Comparison of ENCODE assay signal across 5 cellular contexts in genomic region chr4:38304460-38304859, GRCh38.
A peak's percentile ranks its signal among the peaks of the same experiment; 100 is the strongest.
DNase-seq lines count a peak whose midpoint lies in the region; ATAC-seq and TF ChIP-seq lines count a peak whose summit lies in the region.
"Not testable (repeated sequence)": the region's sequence is repeated elsewhere in the genome, so short reads cannot be mapped to it uniquely, and the experiment has no call there.

No MANE protein-coding gene starts in this region.

- not testable (repeated sequence) for H3K4me1 ChIP-seq in esophagus muscularis mucosa

- not testable (repeated sequence) for TF ChIP-seq CTCF in dorsolateral prefrontal cortex (IDR thresholded peaks at IDR 0.05 in 54 of 56, conservative IDR thresholded peaks at IDR 0.05 in 2 of 56; ENCODE audit: low read depth in 1 of 56, partially characterized antibody in 56 of 56); esophagus muscularis mucosa (IDR thresholded peaks at IDR 0.05)

- not testable (repeated sequence) for TF ChIP-seq POLR2A in esophagus muscularis mucosa (IDR thresholded peaks at IDR 0.05; ENCODE audit: low read depth)

- peak overlapping the region; percentile 30 for H3K27ac Mint-ChIP-seq in activated naive CD8-positive, alpha-beta T cell treated with anti-CD3 and anti-CD28 coated beads, Interleukin-2, amount 10 ng/mL, durations not matched to agents 7 days and 5 days
- peak overlapping the region; percentile 13 for H3K27ac Mint-ChIP-seq in stimulated activated memory B cell treated with anti-CD40 and anti-IgM and Interleukin-4, amounts not matched to agents 10 μg/mL and 1 μg/mL and 100 μg/mL, for 72 hours

- peaks cover 21% of the 10 kb centered on the region for H3K4me1 Mint-ChIP-seq in activated naive CD8-positive, alpha-beta T cell treated with anti-CD3 and anti-CD28 coated beads, Interleukin-2, amount 10 ng/mL, durations not matched to agents 7 days and 5 days
- peaks cover 27% of the 10 kb centered on the region for H3K4me1 Mint-ChIP-seq in stimulated activated memory B cell treated with anti-CD40 and anti-IgM and Interleukin-4, amounts not matched to agents 10 μg/mL and 1 μg/mL and 100 μg/mL, for 72 hours

- H3K4me3 ChIP-seq in dorsolateral prefrontal cortex, esophagus muscularis mucosa: not testable (repeated sequence)

- H3K36me3 ChIP-seq in esophagus muscularis mucosa, result not testable (repeated sequence)

- H3K27me3 Mint-ChIP-seq in activated naive CD8-positive, alpha-beta T cell treated with anti-CD3 and anti-CD28 coated beads, Interleukin-2, amount 10 ng/mL, durations not matched to agents 7 days and 5 days; stimulated activated memory B cell treated with anti-CD40 and anti-IgM and Interleukin-4, amounts not matched to agents 10 μg/mL and 1 μg/mL and 100 μg/mL, for 72 hours: not testable (repeated sequence)

- ATAC-seq in activated naive CD8-positive, alpha-beta T cell treated with anti-CD3 and anti-CD28 coated beads, Interleukin-2, amount 10 ng/mL, durations not matched to agents 7 days and 5 days (ENCODE audit: low read depth); stimulated activated memory B cell treated with anti-CD40 and anti-IgM and Interleukin-4, amounts not matched to agents 10 μg/mL and 1 μg/mL and 100 μg/mL, for 72 hours: not testable (repeated sequence)

- not testable (repeated sequence) for H3K36me3 Mint-ChIP-seq in activated naive CD8-positive, alpha-beta T cell treated with anti-CD3 and anti-CD28 coated beads, Interleukin-2, amount 10 ng/mL, durations not matched to agents 7 days and 5 days
- peaks cover 28% of the 10 kb centered on the region for H3K36me3 Mint-ChIP-seq in stimulated activated memory B cell treated with anti-CD40 and anti-IgM and Interleukin-4, amounts not matched to agents 10 μg/mL and 1 μg/mL and 100 μg/mL, for 72 hours

- not testable (repeated sequence) for TF ChIP-seq EP300 in esophagus muscularis mucosa (IDR thresholded peaks at IDR 0.05)

- peak; percentile 26 for DNase-seq in SW480 (ENCODE audit: low spot score)
- not testable (repeated sequence) for DNase-seq in activated naive CD8-positive, alpha-beta T cell treated with anti-CD3 and anti-CD28 coated beads, Interleukin-2, amount 10 ng/mL, durations not matched to agents 7 days and 5 days; dorsolateral prefrontal cortex
- DNase-seq in esophagus muscularis mucosa (ENCODE audit: extremely low spot score), result peak; percentile 57

- 97% methylated on average over 4 of the region's 5 CpGs for WGBS in esophagus muscularis mucosa

- intact Hi-C loops in dorsolateral prefrontal cortex (cut with DNase I), result loop anchor here in 1 of 2 donors (5.0 kb wide), 1 partner anchor 37 kb away; no protein-coding TSS in a partner anchor
- intact Hi-C loops in esophagus muscularis mucosa (cut with DNase I), result not testable (repeated sequence)

- not testable (repeated sequence) for H3K9me3 ChIP-seq in esophagus muscularis mucosa

- POLR2A ChIA-PET in activated naive CD8-positive, alpha-beta T cell treated with anti-CD3 and anti-CD28 coated beads, Interleukin-2, amount 10 ng/mL, durations not matched to agents 7 days and 5 days (lab: Charles Lee), result interaction anchor here (0.6 kb wide), 1 partner anchor 18 kb away, joined by 5 read pairs; no protein-coding TSS in a partner anchor

- peak overlapping the region in 30 of 59 donors; percentile 19 to 99 (median 96) for H3K27ac ChIP-seq in dorsolateral prefrontal cortex
- not testable (repeated sequence) for H3K27ac ChIP-seq in esophagus muscularis mucosa (replicated peaks in 1 of 4)

- not testable (repeated sequence) for H3K4me3 Mint-ChIP-seq in activated naive CD8-positive, alpha-beta T cell treated with anti-CD3 and anti-CD28 coated beads, Interleukin-2, amount 10 ng/mL, durations not matched to agents 7 days and 5 days; stimulated activated memory B cell treated with anti-CD40 and anti-IgM and Interleukin-4, amounts not matched to agents 10 μg/mL and 1 μg/mL and 100 μg/mL, for 72 hours

- H3K9me3 Mint-ChIP-seq in activated naive CD8-positive, alpha-beta T cell treated with anti-CD3 and anti-CD28 coated beads, Interleukin-2, amount 10 ng/mL, durations not matched to agents 7 days and 5 days, result peaks cover 15% of the 10 kb centered on the region
- peaks cover 30% of the 10 kb centered on the region for H3K9me3 Mint-ChIP-seq in stimulated activated memory B cell treated with anti-CD40 and anti-IgM and Interleukin-4, amounts not matched to agents 10 μg/mL and 1 μg/mL and 100 μg/mL, for 72 hours

- H3K27me3 ChIP-seq in dorsolateral prefrontal cortex, esophagus muscularis mucosa: not testable (repeated sequence)
